8 cellular contexts compared by ENCODE assay signal in the genomic region with DNA sequence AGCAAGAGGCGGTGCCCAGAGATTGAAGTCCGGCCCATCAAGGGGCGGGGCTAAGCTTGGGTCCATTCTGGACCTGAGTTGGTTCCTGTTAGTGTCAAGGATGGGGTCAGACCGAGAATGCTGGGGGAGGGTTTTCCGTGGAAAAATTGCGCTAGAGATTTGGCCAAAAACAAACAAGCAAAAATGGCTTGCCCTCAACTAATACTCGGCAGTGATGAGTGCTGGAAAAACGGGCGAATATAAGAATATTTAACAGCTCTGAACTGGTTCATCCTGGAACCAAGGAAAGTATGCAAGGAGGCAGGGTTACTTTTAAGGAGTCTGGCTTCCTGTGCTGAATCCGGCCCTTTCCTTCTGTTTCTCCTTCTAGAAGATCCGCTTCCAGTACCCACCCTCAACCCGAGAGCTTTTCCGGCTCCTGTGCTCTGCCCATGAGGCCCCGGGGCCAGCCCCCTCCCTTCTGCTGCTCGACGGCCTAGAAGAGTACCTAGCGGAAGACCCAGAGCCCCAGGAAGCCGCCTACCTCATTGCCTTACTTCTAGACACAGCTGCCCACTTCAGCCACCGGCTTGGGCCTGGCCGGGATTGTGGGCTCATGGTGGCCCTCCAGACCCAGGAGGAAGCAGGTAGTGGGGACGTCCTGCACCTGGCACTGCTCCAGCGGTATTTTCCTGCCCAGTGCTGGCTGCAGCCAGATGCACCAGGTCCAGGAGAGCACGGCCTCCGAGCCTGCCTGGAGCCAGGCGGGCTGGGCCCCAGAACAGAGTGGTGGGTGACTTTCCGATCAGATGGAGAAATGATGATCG. TPM values are rescaled to one million over a fixed set of nuclear protein-coding genes. Genes with fewer than 3 reads are reported as not detected.
A peak's percentile ranks its signal among the peaks of the same experiment; 100 is the strongest.
DNase-seq lines count a peak whose midpoint lies in the region; ATAC-seq and TF ChIP-seq lines count a peak whose summit lies in the region.

No MANE protein-coding gene starts in this region.

- no peaks in the 10 kb centered on the region for H3K27me3 ChIP-seq in AG04450 (ENCODE audit: control insufficient read depth, insufficient read depth, low read length)
- H3K27me3 ChIP-seq in HAP-1 (ENCODE audit: low read depth) = no peaks in the 10 kb centered on the region
- H3K27me3 ChIP-seq in Peyer's patch = no peaks in the 10 kb centered on the region

- H3K27ac ChIP-seq in AG04450 (ENCODE audit: low read depth, low read length) (peak overlapping the region; percentile 65), Peyer's patch (peak overlapping the region; percentile 89 to 98 (median 96))

- TF ChIP-seq POLR2A in Peyer's patch (IDR thresholded peaks at IDR 0.05) = peak; percentile 45 to 83

- ATAC-seq in GM18870 (IDR thresholded peaks at IDR 0.05; ENCODE audit: unreplicated experiment) = no peak

- H3K36me3 ChIP-seq in HAP-1 (replicated peaks) = peaks cover 6% of the 10 kb centered on the region; the same call in 1 of the 2 replicates
- H3K36me3 ChIP-seq in Peyer's patch = no peaks in the 10 kb centered on the region

- no peak for TF ChIP-seq CTCF in AG04450 (IDR thresholded peaks at IDR 0.05; ENCODE audit: low read depth, low read length)
- TF ChIP-seq CTCF in Peyer's patch (IDR thresholded peaks at IDR 0.05) = no peak

- H3K4me1 ChIP-seq in HAP-1 (peaks cover 21% of the 10 kb centered on the region), Peyer's patch (peaks cover 0 to 36% (median 8%) of the 10 kb centered on the region in 4 donors)

- POLR2A ChIA-PET in AG04450 (lab: Yijun Ruan, JAX) = interaction anchor here (0.5 to 1.4 kb wide), 9 partner anchors 14 to 859 kb away, joined by 3 to 13 read pairs (median 4); partner anchors contain the start of genes CCDC159, RAB3D and TMEM205

- intact Hi-C loops in head of caudate nucleus (cut with DNase I) = loop anchor here (2.0 to 5.0 kb wide), 2 partner anchors 31 to 62 kb away; partner anchors contain the start of genes ODAD3 and PRKCSH

- DNase-seq in AG04450 (ENCODE audit: low read depth, low spot score) (no peak), HAP-1 (ENCODE audit: low spot score in 2 of 2) (peak; percentile 18 to 79), Peyer's patch (peak in 2 of 3 donors; percentile 76 to 88), head of caudate nucleus (peak in 25 of 42 donors; percentile 13 to 53 (median 34)), skeletal muscle cell (ENCODE audit: low read depth) (no peak), NCI-H128 (lab: John Stamatoyannopoulos, UW; ENCODE audit: unreplicated experiment) (no peak)
- peak; percentile 76 for DNase-seq in activated effector memory CD4-positive, alpha-beta T cell treated with Interleukin-2 at 50 U/mL for 16 hours

- CTCF ChIA-PET in AG04450 (lab: Charles Lee) = interaction anchor here (0.6 to 2.1 kb wide), 8 partner anchors 8 to 1375 kb away, joined by 4 to 7 read pairs (median 4); partner anchors contain the start of genes EPOR and TSPAN16

- H3K9me3 ChIP-seq in AG04450 (ENCODE audit: control insufficient read depth, insufficient read depth, low read length) (no peaks in the 10 kb centered on the region; the same call in 1 of the 2 replicates), HAP-1 (no peaks in the 10 kb centered on the region), Peyer's patch (no peaks in the 10 kb centered on the region)

- in situ Hi-C loops in HAP-1 (cut with MboI; ENCODE audit: low sequenced_read_pairs) = no loop called here

- H3K4me3 ChIP-seq in AG04450 (ENCODE audit: low read depth, low read length) (peak overlapping the region; percentile 51), HAP-1 (peak overlapping the region; percentile 75), Peyer's patch (peak overlapping the region; percentile 59 to 81 (median 71)), skeletal muscle cell (ENCODE audit: low read depth, low read length) (peak overlapping the region; percentile 69)

RNA-seq across cellular contexts. Expression of gene SWSAP1, which starts 0.9 kb away (rescaled TPM):
- polyA plus RNA-seq in AG04450 (2011; rRNA removed) = 0.88 and 0.89 TPM in 2 replicates
- 0.30 and 0.51 TPM in 2 replicates for polyA minus RNA-seq in AG04450 (2011; rRNA and poly(A)+ RNA removed)
- 1 to 10 TPM in 2 of 4 donors, under 1 TPM in 1, not detected in 1; 0.76 to 3.2 (median 1.9) TPM for total RNA-seq in Peyer's patch

RNA-seq across cellular contexts. Expression of gene EPOR, which starts 8.8 kb away (rescaled TPM):
- 3.8 and 4.9 TPM in 2 replicates for polyA plus RNA-seq in AG04450 (2011; rRNA removed)
- polyA minus RNA-seq in AG04450 (2011; rRNA and poly(A)+ RNA removed) = 2.1 and 2.7 TPM in 2 replicates
- total RNA-seq in Peyer's patch = 1 to 10 TPM; 1.2 to 5.0 (median 3.0) TPM

RNA-seq across cellular contexts. Expression of gene PLPPR2, which starts 20.1 kb away (rescaled TPM):
- 13.8 and 18.5 TPM in 2 replicates for polyA plus RNA-seq in AG04450 (2011; rRNA removed)
- polyA minus RNA-seq in AG04450 (2011; rRNA and poly(A)+ RNA removed) = 11.5 and 21.1 TPM in 2 replicates
- total RNA-seq in Peyer's patch = 10 to 100 TPM in 2 of 4 donors, 1 to 10 TPM in 2; 6.8 to 18.2 (median 10.1) TPM

RNA-seq across cellular contexts. Expression of gene CCDC159, which starts 29.0 kb away (rescaled TPM):
- 12.1 and 14.6 TPM in 2 replicates for polyA plus RNA-seq in AG04450 (2011; rRNA removed)
- 7.5 and 14.5 TPM in 2 replicates for polyA minus RNA-seq in AG04450 (2011; rRNA and poly(A)+ RNA removed)
- 100 to 1,000 TPM in 1 of 4 donors, 10 to 100 TPM in 3; 25.6 to 157 (median 65.6) TPM for total RNA-seq in Peyer's patch

RNA-seq across cellular contexts. Expression of gene TMEM205, which starts 29.3 kb away (rescaled TPM):
- polyA plus RNA-seq in AG04450 (2011; rRNA removed) = 71.9 and 90.6 TPM in 2 replicates
- polyA minus RNA-seq in AG04450 (2011; rRNA and poly(A)+ RNA removed) = 49.4 and 55.9 TPM in 2 replicates
- total RNA-seq in Peyer's patch = 100 to 1,000 TPM in 3 of 4 donors, 10 to 100 TPM in 1; 77.6 to 212 (median 168) TPM

Comparison
In these comparisons a context has a peak if more than half of its experiments do, and no peak if none do; other contexts are left out.
1. DNase-seq: peak in HAP-1 (2 of 2), Peyer's patch (2 of 3), activated effector memory CD4-positive, alpha-beta T cell treated with Interleukin-2 at 50 U/mL for 16 hours (single experiment) and head of caudate nucleus (25 of 42); none in AG04450 (single experiment), skeletal muscle cell (single experiment) and NCI-H128 (single experiment).
2. Peak in every context shown above with its lines, with median percentiles within 50 percentile points of each other: H3K4me3 ChIP-seq.